Comparison of ENCODE assay signal across 2 cellular contexts in genomic region chr19:56104423-56104822, GRCh38.
TF ChIP-seq lines count a peak whose summit lies in the region.

No MANE protein-coding gene starts in this region.

TF ChIP-seq in HepG2, 621 proteins besides CTCF, POLR2A, EP300 and RAD21:
- TF ChIP-seq DNMT3B (CRISPR knock-in tag; conservative IDR thresholded peaks at IDR 0.05) (no peak), DNMT1 (CRISPR knock-in tag; IDR thresholded peaks at IDR 0.05) (peak; percentile 16; the same call in 1 of the 2 replicates), MAFF (IDR thresholded peaks at IDR 0.05; ENCODE audit: low read depth, low read length) (no peak), RBM22 (optimal IDR thresholded peaks at IDR 0.05; ENCODE audit: low read length) (peak; percentile 39), CBX1 (IDR thresholded peaks at IDR 0.05; ENCODE audit: low read depth) (no peak)

TF ChIP-seq in SK-N-SH, 30 proteins besides CTCF, POLR2A, EP300 and RAD21:
- TF ChIP-seq IRF3 (IDR thresholded peaks at IDR 0.05; ENCODE audit: low read depth, low read length): no peak
- TF ChIP-seq PBX3 (IDR thresholded peaks at IDR 0.05): no peak
- TF ChIP-seq SMC3 (IDR thresholded peaks at IDR 0.05; ENCODE audit: low read depth, low read length): no peak
- TF ChIP-seq CHD2 (IDR thresholded peaks at IDR 0.05; ENCODE audit: low read length, partially characterized antibody): no peak
- TF ChIP-seq RXRA (IDR thresholded peaks at IDR 0.05; ENCODE audit: borderline replicate concordance, low read depth): no peak
- TF ChIP-seq JUND (IDR thresholded peaks at IDR 0.05): no peak
- TF ChIP-seq MXI1 (IDR thresholded peaks at IDR 0.05; ENCODE audit: low read depth, low read length): no peak
- no peak for TF ChIP-seq TCF12 (IDR thresholded peaks at IDR 0.05)
- no peak for TF ChIP-seq TEAD4 (IDR thresholded peaks at IDR 0.05; ENCODE audit: borderline replicate concordance, insufficient read depth)
- no peak for TF ChIP-seq YY1 (IDR thresholded peaks at IDR 0.05; ENCODE audit: low read depth)
- no peak for TF ChIP-seq USF1 (IDR thresholded peaks at IDR 0.05; ENCODE audit: borderline replicate concordance, low read depth)
- TF ChIP-seq GABPA (IDR thresholded peaks at IDR 0.05; ENCODE audit: low read depth): no peak
- TF ChIP-seq REST (IDR thresholded peaks at IDR 0.05; ENCODE audit: low read depth, low read length): no peak
- no peak for TF ChIP-seq NFIC (IDR thresholded peaks at IDR 0.05; ENCODE audit: borderline replicate concordance)
- no peak for TF ChIP-seq RCOR1 (IDR thresholded peaks at IDR 0.05; ENCODE audit: low read length)
- TF ChIP-seq SIN3A (IDR thresholded peaks at IDR 0.05; ENCODE audit: borderline replicate concordance, low read depth, low read length): no peak
- TF ChIP-seq ZBTB33 (IDR thresholded peaks at IDR 0.05; ENCODE audit: borderline replicate concordance, low read depth): no peak
- no peak for TF ChIP-seq MEF2A (IDR thresholded peaks at IDR 0.05; ENCODE audit: borderline replicate concordance, low read depth)
- no peak for TF ChIP-seq RFX5 (IDR thresholded peaks at IDR 0.05; ENCODE audit: low read length)
